ENCODE assay signal across 13 cellular contexts in genomic region chr6:7996538-7997225, GRCh38.
DNase-seq lines count a peak whose midpoint lies in the region; ATAC-seq and TF ChIP-seq lines count a peak whose summit lies in the region.
"Had no signal": no experiment of that assay in that cellular context is flagged by ENCODE, and none has a peak within 500 bp of the region (broad histone marks: within the 10 kb centered on the region; RNA-seq: fewer than 3 reads in every experiment).

No MANE protein-coding gene starts in this region.

- H3K4me1 Mint-ChIP-seq in progenitor cell of endocrine pancreas (ENCODE audit: low read depth) = peaks cover 7% of the 10 kb centered on the region

- no peak overlapping the region for H3K27ac Mint-ChIP-seq in progenitor cell of endocrine pancreas

- ATAC-seq in HG02610 (IDR thresholded peaks at IDR 0.05; ENCODE audit: unreplicated experiment) = no peak
- no peak for ATAC-seq in HG02885 (IDR thresholded peaks at IDR 0.05; ENCODE audit: poor library complexity, unreplicated experiment)
- ATAC-seq: HCT116 had no signal

- POLR2A ChIA-PET in SK-N-SH (lab: Yijun Ruan, JAX) = no interaction called here

- no peaks in the 10 kb centered on the region for H3K9me2 ChIP-seq in SK-N-SH

- H3K4me3 Mint-ChIP-seq in progenitor cell of endocrine pancreas (ENCODE audit: low read depth) = no peak overlapping the region

- H3K36me3 ChIP-seq in SK-N-SH (replicated peaks in 1 of 2; ENCODE audit: control insufficient read depth in 1 of 2, insufficient read depth in 2 of 2, low read length in 1 of 2) (no peaks in the 10 kb centered on the region), prostate gland (no peaks in the 10 kb centered on the region)
- H3K36me3 ChIP-seq: WERI-Rb-1 had no signal

- H3K36me3 Mint-ChIP-seq in progenitor cell of endocrine pancreas (ENCODE audit: insufficient read depth) = peaks cover 1% of the 10 kb centered on the region

- DNase-seq in EH (ENCODE audit: low read depth) = peak; percentile 64
- peak; percentile 57 for DNase-seq in SK-N-SH
- peak; percentile 88 for DNase-seq in fibroblast of the aortic adventitia (ENCODE audit: low read depth)
- peak; percentile 67 for DNase-seq in retinal pigment epithelial cell (ENCODE audit: low read depth)
- DNase-seq in prostate gland (ENCODE audit: low spot score) = no peak
- no peak for DNase-seq in progenitor cell of endocrine pancreas (ENCODE audit: low spot score, unreplicated experiment)
- DNase-seq: Karpas-422, NCI-H2107, RPMI8226, WERI-Rb-1 had no signal

- CTCF ChIA-PET in SK-N-SH (lab: Yijun Ruan, JAX) = interaction anchor here (0.8 to 2.8 kb wide), 4 partner anchors 9 to 274 kb away, joined by 3 to 16 read pairs (median 6); partner anchors contain the start of gene BMP6

- H3K9ac ChIP-seq in SK-N-SH = no peak overlapping the region

- H3K4me3 ChIP-seq in SK-N-SH (ENCODE audit: low read depth in 2 of 2, low read length in 1 of 2) (no peak overlapping the region), fibroblast of the aortic adventitia (ENCODE audit: low read depth, low read length) (no peak overlapping the region), retinal pigment epithelial cell (ENCODE audit: low read length) (no peak overlapping the region), prostate gland (no peak overlapping the region)

- H3K9me3 Mint-ChIP-seq in progenitor cell of endocrine pancreas (ENCODE audit: low read depth) = no peaks in the 10 kb centered on the region

- H3K27me3 ChIP-seq in SK-N-SH (ENCODE audit: insufficient read depth) (no peaks in the 10 kb centered on the region), prostate gland (replicated peaks; ENCODE audit: insufficient read depth) (no peaks in the 10 kb centered on the region)

- no peaks in the 10 kb centered on the region; the same call in 1 of the 2 replicates for H3K9me3 ChIP-seq in SK-N-SH
- no peaks in the 10 kb centered on the region for H3K9me3 ChIP-seq in prostate gland

- H3K79me2 ChIP-seq in SK-N-SH (ENCODE audit: insufficient read depth) = no peaks in the 10 kb centered on the region

- no peak overlapping the region for H3K4me2 ChIP-seq in SK-N-SH

- intact Hi-C loops in prostate gland (cut with DNase I) = no loop called here

- peaks cover 17% of the 10 kb centered on the region for H3F3A ChIP-seq in SK-N-SH (replicated peaks; ENCODE audit: insufficient read depth)

- peaks cover 7% of the 10 kb centered on the region for H3K27me3 Mint-ChIP-seq in progenitor cell of endocrine pancreas

- peaks cover 6 to 10% of the 10 kb centered on the region in 2 experiments; a peak in 2 of 4 replicates for H3K4me1 ChIP-seq in SK-N-SH (ENCODE audit: control insufficient read depth in 1 of 2, insufficient read depth in 2 of 2, low read depth in 1 of 2, low read length in 1 of 2)
- H3K4me1 ChIP-seq in prostate gland (replicated peaks) = no peaks in the 10 kb centered on the region

- TF ChIP-seq CTCF in SK-N-SH (IDR thresholded peaks at IDR 0.05) (no peak), fibroblast of the aortic adventitia (IDR thresholded peaks at IDR 0.05; ENCODE audit: insufficient read depth, low read length) (no peak), retinal pigment epithelial cell (conservative IDR thresholded peaks at IDR 0.05; ENCODE audit: low read depth, low read length) (no peak), prostate gland (IDR thresholded peaks at IDR 0.05) (no peak), progenitor cell of endocrine pancreas (IDR thresholded peaks at IDR 0.05; ENCODE audit: unreplicated experiment) (no peak)

- WGBS in SK-N-SH (ENCODE audit: low lambda C conversion rate) = 36% methylated on average over 10 of the region's 10 CpGs
- 44% methylated on average over 10 of the region's 10 CpGs for WGBS in prostate gland

- TF ChIP-seq POLR2A in prostate gland (IDR thresholded peaks at IDR 0.05) = no peak

- TF ChIP-seq EP300 in SK-N-SH (IDR thresholded peaks at IDR 0.05; ENCODE audit: borderline replicate concordance in 1 of 2, low read depth in 1 of 2, low read length in 1 of 2) = no peak

- H3K27ac ChIP-seq in SK-N-SH (ENCODE audit: low read depth in 2 of 2, low read length in 1 of 2) = no peak overlapping the region
- no peak overlapping the region for H3K27ac ChIP-seq in prostate gland
- H3K27ac ChIP-seq: WERI-Rb-1 had no signal

- no peak for TF ChIP-seq RAD21 in SK-N-SH (IDR thresholded peaks at IDR 0.05; ENCODE audit: low read length)

- no peak overlapping the region; the same call in 1 of the 2 replicates for H2AFZ ChIP-seq in SK-N-SH (ENCODE audit: low read depth)

- H4K20me1 ChIP-seq in SK-N-SH (ENCODE audit: insufficient read depth) = no peaks in the 10 kb centered on the region

TF ChIP-seq in SK-N-SH, 30 proteins besides CTCF, POLR2A, EP300 and RAD21:
- TF ChIP-seq NFIC (IDR thresholded peaks at IDR 0.05; ENCODE audit: borderline replicate concordance) (peak; percentile 48; the same call in 1 of the 2 replicates), TCF12 (IDR thresholded peaks at IDR 0.05) (0 out of 2 replicates have a peak, but pooled peaks have one; percentile 19), FOXM1 (IDR thresholded peaks at IDR 0.05; ENCODE audit: low read depth) (no peak), MXI1 (IDR thresholded peaks at IDR 0.05; ENCODE audit: low read depth, low read length) (no peak), RXRA (IDR thresholded peaks at IDR 0.05; ENCODE audit: borderline replicate concordance, low read depth) (no peak), SIN3A (IDR thresholded peaks at IDR 0.05; ENCODE audit: borderline replicate concordance, low read depth, low read length) (no peak), SMC3 (IDR thresholded peaks at IDR 0.05; ENCODE audit: low read depth, low read length) (no peak), JUND (IDR thresholded peaks at IDR 0.05) (no peak)

Comparison
In these comparisons a context has a peak if more than half of its experiments do, and no peak if none do; other contexts are left out.
1. DNase-seq: peak in EH (single experiment), SK-N-SH (single experiment), fibroblast of the aortic adventitia (single experiment) and retinal pigment epithelial cell (single experiment); none in prostate gland (single experiment) and progenitor cell of endocrine pancreas (single experiment).